Comparison of ENCODE assay signal across 1 cellular context in genomic region chr10:100534726-100535125, GRCh38.
TF ChIP-seq lines count a peak whose summit lies in the region.

No MANE protein-coding gene starts in this region.

TF ChIP-seq in GM12878, 131 proteins besides CTCF, POLR2A, EP300 and RAD21:
- TF ChIP-seq PRDM15 (CRISPR knock-in tag; IDR thresholded peaks at IDR 0.05) (no peak), SIX5 (IDR thresholded peaks at IDR 0.05; ENCODE audit: low read depth, low read length, severe bottlenecking) (no peak), NFIC (IDR thresholded peaks at IDR 0.05; ENCODE audit: low read depth, low read length) (no peak), NKRF (conservative IDR thresholded peaks at IDR 0.05) (no peak), SMARCA5 (IDR thresholded peaks at IDR 0.05) (no peak), GABPA (IDR thresholded peaks at IDR 0.05; ENCODE audit: low read depth) (no peak), ZNF384 (IDR thresholded peaks at IDR 0.05; ENCODE audit: borderline replicate concordance, low read depth, low read length) (no peak), ATF7 (IDR thresholded peaks at IDR 0.05; ENCODE audit: low read depth) (no peak), TARDBP (IDR thresholded peaks at IDR 0.05; ENCODE audit: borderline replicate concordance) (no peak), POLR2AphosphoS2 (IDR thresholded peaks at IDR 0.05; ENCODE audit: low read depth, low read length) (no peak), JUNB (IDR thresholded peaks at IDR 0.05) (no peak), DPF2 (IDR thresholded peaks at IDR 0.05) (no peak), CREM (IDR thresholded peaks at IDR 0.05; ENCODE audit: low read depth) (no peak), ATF2 (IDR thresholded peaks at IDR 0.05; ENCODE audit: low read length) (no peak), ZBTB40 (IDR thresholded peaks at IDR 0.05; ENCODE audit: borderline replicate concordance) (no peak), SREBF2 (IDR thresholded peaks at IDR 0.05; ENCODE audit: low read length) (no peak)
